12 cellular contexts compared by ENCODE assay signal in genomic region chr1:11990303-11991032, GRCh38. TPM values are rescaled to one million over a fixed set of nuclear protein-coding genes. Genes with fewer than 3 reads are reported as not detected.
DNase-seq lines count a peak whose midpoint lies in the region; ATAC-seq, FAIRE-seq and TF ChIP-seq lines count a peak whose summit lies in the region.
"Had no signal": no experiment of that assay in that cellular context is flagged by ENCODE, and none has a peak within 500 bp of the region (broad histone marks: within the 10 kb centered on the region; RNA-seq: fewer than 3 reads in every experiment).

No MANE protein-coding gene starts in this region.

- no peak for TF ChIP-seq POLR2A in sigmoid colon (IDR thresholded peaks at IDR 0.05)
- TF ChIP-seq POLR2A in GM12892 (IDR thresholded peaks at IDR 0.05; ENCODE audit: low read depth, low read length) = no peak

- no peak overlapping the region for H3K4me3 Mint-ChIP-seq in WTC11

- H3K27me3 Mint-ChIP-seq in WTC11 (ENCODE audit: low read depth) = no peaks in the 10 kb centered on the region

- no peaks in the 10 kb centered on the region for H3K9me3 ChIP-seq in sigmoid colon
- H3K9me3 ChIP-seq: mucosa of descending colon had no signal

- FAIRE-seq in GM12892 (lab: Jason Lieb, UNC) = no peak

- DNase-seq in HK-2 (ENCODE audit: unreplicated experiment) = peak; percentile 88
- DNase-seq in WTC11 (ENCODE audit: low spot score) = no peak
- DNase-seq in left ventricle myocardium superior = peak; percentile 77
- DNase-seq in sigmoid colon = no peak
- DNase-seq in NCI-H1105 (lab: John Stamatoyannopoulos, UW) = no peak
- no peak for DNase-seq in NCI-H146 treated with DMSO at 0.1 percent for 48 hours (lab: John Stamatoyannopoulos, UW; ENCODE audit: unreplicated experiment)
- DNase-seq in GM12892 (ENCODE audit: insufficient read length) = no peak
- DNase-seq: cortex of kidney, H7, mucosa of descending colon, NCI-H446 had no signal

- peaks cover 27 to 85% (median 41%) of the 10 kb centered on the region in 4 donors for H3K36me3 ChIP-seq in sigmoid colon

- no peak for ATAC-seq in WTC11
- ATAC-seq in left ventricle myocardium superior = peak; percentile 89
- ATAC-seq: mucosa of descending colon had no signal

- peak in 2 of 4 donors; percentile 18 to 38 for TF ChIP-seq EP300 in sigmoid colon (IDR thresholded peaks at IDR 0.05)

- TF ChIP-seq CTCF in WTC11 (IDR thresholded peaks at IDR 0.05) (no peak), sigmoid colon (IDR thresholded peaks at IDR 0.05) (no peak)

- peak overlapping the region; percentile 47 to 90 (median 74) for H3K27ac ChIP-seq in sigmoid colon
- H3K27ac ChIP-seq: KMS-11 had no signal

- WGBS in sigmoid colon, 2 donors = 90 to 92% methylated on average over 10 of the region's 10 CpGs

- H3K4me1 Mint-ChIP-seq in WTC11 = peaks cover 7% of the 10 kb centered on the region

- POLR2A ChIA-PET in WTC11 (lab: Charles Lee) = no interaction called here

- no peak overlapping the region for H3K4me3 ChIP-seq in sigmoid colon
- H3K4me3 ChIP-seq: mucosa of descending colon had no signal

- H3K27ac Mint-ChIP-seq in WTC11 = peak overlapping the region; percentile 39; the same call in 1 of the 2 replicates

- intact Hi-C loops in left ventricle myocardium superior (cut with micrococcal nuclease) (no loop called here), sigmoid colon (cut with DNase I) (no loop called here)

- H3K4me1 ChIP-seq in sigmoid colon = peaks cover 0 to 27% (median 18%) of the 10 kb centered on the region in 4 donors

- no peaks in the 10 kb centered on the region; the same call in 1 of the 2 replicates for H3K9me3 Mint-ChIP-seq in WTC11

- no peaks in the 10 kb centered on the region for H3K27me3 ChIP-seq in sigmoid colon

- CTCF ChIA-PET in WTC11 (lab: Charles Lee) = no interaction called here

- peaks cover 61% of the 10 kb centered on the region for H3K36me3 Mint-ChIP-seq in WTC11

TF ChIP-seq in WTC11, 78 proteins besides CTCF, POLR2A, EP300 and RAD21:
- no peak for TF ChIP-seq TEAD4 (CRISPR knock-in tag; IDR thresholded peaks at IDR 0.05)
- TF ChIP-seq ZNF219 (CRISPR knock-in tag; IDR thresholded peaks at IDR 0.05; ENCODE audit: borderline replicate concordance) = no peak
- TF ChIP-seq GABPB1 (CRISPR knock-in tag; IDR thresholded peaks at IDR 0.05) = no peak
- TF ChIP-seq ZNF232 (CRISPR knock-in tag; IDR thresholded peaks at IDR 0.05) = no peak
- no peak for TF ChIP-seq E2F4 (CRISPR knock-in tag; IDR thresholded peaks at IDR 0.05; ENCODE audit: borderline replicate concordance, low read depth)
- TF ChIP-seq PRDM15 (CRISPR knock-in tag; IDR thresholded peaks at IDR 0.05) = no peak
- TF ChIP-seq ATF6 (CRISPR knock-in tag; IDR thresholded peaks at IDR 0.05) = no peak
- TF ChIP-seq RELA (CRISPR knock-in tag; IDR thresholded peaks at IDR 0.05; ENCODE audit: borderline replicate concordance) = no peak
- TF ChIP-seq JAZF1 (CRISPR knock-in tag; IDR thresholded peaks at IDR 0.05) = no peak
- TF ChIP-seq, protein P1, sequence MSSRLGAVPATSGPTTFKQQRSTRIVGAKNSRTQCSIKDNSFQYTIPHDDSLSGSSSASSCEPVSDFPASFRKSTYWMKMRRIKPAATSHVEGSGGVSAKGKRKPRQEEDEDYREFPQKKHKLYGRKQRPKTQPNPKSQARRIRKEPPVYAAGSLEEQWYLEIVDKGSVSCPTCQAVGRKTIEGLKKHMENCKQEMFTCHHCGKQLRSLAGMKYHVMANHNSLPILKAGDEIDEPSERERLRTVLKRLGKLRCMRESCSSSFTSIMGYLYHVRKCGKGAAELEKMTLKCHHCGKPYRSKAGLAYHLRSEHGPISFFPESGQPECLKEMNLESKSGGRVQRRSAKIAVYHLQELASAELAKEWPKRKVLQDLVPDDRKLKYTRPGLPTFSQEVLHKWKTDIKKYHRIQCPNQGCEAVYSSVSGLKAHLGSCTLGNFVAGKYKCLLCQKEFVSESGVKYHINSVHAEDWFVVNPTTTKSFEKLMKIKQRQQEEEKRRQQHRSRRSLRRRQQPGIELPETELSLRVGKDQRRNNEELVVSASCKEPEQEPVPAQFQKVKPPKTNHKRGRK (CRISPR knock-in tag; IDR thresholded peaks at IDR 0.05; ENCODE audit: borderline replicate concordance) = no peak

RNA-seq across cellular contexts. Expression of gene MFN2, which starts 10.2 kb away (rescaled TPM):
- total RNA-seq in WTC11 (2021) (56.8 to 63.0 TPM (median 59.8 TPM) in 3 replicates), left ventricle myocardium superior (688 TPM), sigmoid colon (100 to 1,000 TPM in 2 of 4 donors, 10 to 100 TPM in 2; 83.9 to 121 (median 96.9) TPM)
- polyA plus RNA-seq in sigmoid colon = 10 to 100 TPM; 33.0 to 61.5 (median 58.0) TPM
- polyA plus RNA-seq in GM12892 (2012; ENCODE audit: missing spikeins) = 23.2 TPM

RNA-seq across cellular contexts. Expression of gene MIIP, which starts 28.8 kb away (rescaled TPM):
- total RNA-seq in WTC11 (2021) (65.6 to 75.1 TPM (median 67.4 TPM) in 3 replicates), left ventricle myocardium superior (11.5 TPM), sigmoid colon (10 to 100 TPM; 23.7 to 31.2 (median 27.4) TPM)
- 10 to 100 TPM; 12.7 to 32.6 (median 18.0) TPM for polyA plus RNA-seq in sigmoid colon
- polyA plus RNA-seq in GM12892 (2012; ENCODE audit: missing spikeins) = 24.8 TPM

RNA-seq across cellular contexts. Expression of gene PLOD1, which starts 56.0 kb away (rescaled TPM):
- total RNA-seq in WTC11 (2021) (46.9 to 73.8 TPM (median 67.3 TPM) in 3 replicates), left ventricle myocardium superior (64.4 TPM), sigmoid colon (10 to 100 TPM; 41.1 to 76.2 (median 51.0) TPM)
- 10 to 100 TPM in 2 of 3 donors, 1 to 10 TPM in 1; 5.4 to 40.9 (median 16.2) TPM for polyA plus RNA-seq in sigmoid colon
- 30.5 TPM for polyA plus RNA-seq in GM12892 (2012; ENCODE audit: missing spikeins)

Comparison
In these comparisons a context has a peak if more than half of its experiments do, and no peak if none do; other contexts are left out.
1. DNase-seq: peak in HK-2 (single experiment) and left ventricle myocardium superior (single experiment); none in WTC11 (single experiment), sigmoid colon (single experiment), NCI-H1105 (single experiment), NCI-H146 treated with DMSO at 0.1 percent for 48 hours (single experiment) and GM12892 (single experiment).